In genomic region chr6:159935633-159936032, GRCh38 we compare ENCODE assay signal across 23 cellular contexts. TPM values are rescaled to one million over a fixed set of nuclear protein-coding genes. Genes with fewer than 3 reads are reported as not detected.
DNase-seq lines count a peak whose midpoint lies in the region; TF ChIP-seq lines count a peak whose summit lies in the region.
"Had no signal": no experiment of that assay in that cellular context is flagged by ENCODE, and none has a peak within 500 bp of the region (broad histone marks: within the 10 kb centered on the region; RNA-seq: fewer than 3 reads in every experiment).

No MANE protein-coding gene starts in this region.

- no peaks in the 10 kb centered on the region for H3K36me3 ChIP-seq in osteoblast (ENCODE audit: insufficient read depth, low read length)
- H3K36me3 ChIP-seq: BE2C, gastroesophageal sphincter, neural progenitor cell, suprapubic skin, WERI-Rb-1 had no signal

- H3K9me3 ChIP-seq in osteoblast (ENCODE audit: low read depth, low read length), result no peaks in the 10 kb centered on the region
- H3K9me3 ChIP-seq: BE2C, mucosa of descending colon, suprapubic skin had no signal

- no peak overlapping the region for H2AFZ ChIP-seq in osteoblast (ENCODE audit: low read length)
- H2AFZ ChIP-seq: neural progenitor cell had no signal

- TF ChIP-seq CTCF in epithelial cell of esophagus (IDR thresholded peaks at IDR 0.05; ENCODE audit: insufficient read depth, low read depth, low read length, missing control alignments) (no peak), osteoblast (IDR thresholded peaks at IDR 0.05; ENCODE audit: extremely low read depth, low read depth, low read length) (no peak)

- H3K4me1 ChIP-seq in osteoblast (ENCODE audit: insufficient read depth, low read length), result peaks cover 16% of the 10 kb centered on the region
- H3K4me1 ChIP-seq: BE2C, neural progenitor cell, suprapubic skin had no signal

- no peaks in the 10 kb centered on the region for H4K20me1 ChIP-seq in osteoblast (ENCODE audit: insufficient read depth, low read length)

- H3K4me2 ChIP-seq in osteoblast (ENCODE audit: insufficient read depth, low read length), result no peak overlapping the region
- H3K4me2 ChIP-seq: neural progenitor cell had no signal

- H3K4me3 ChIP-seq in epithelial cell of esophagus (ENCODE audit: low read length) (no peak overlapping the region), osteoblast (ENCODE audit: insufficient read depth, low read length) (no peak overlapping the region)
- H3K4me3 ChIP-seq: gastroesophageal sphincter, mucosa of descending colon, neural progenitor cell, suprapubic skin had no signal

- peak overlapping the region; percentile 78 for H3K27ac ChIP-seq in osteoblast (ENCODE audit: low read depth, low read length)
- H3K27ac ChIP-seq: gastroesophageal sphincter, neural progenitor cell, suprapubic skin, WERI-Rb-1 had no signal

- H3K27me3 ChIP-seq in osteoblast (ENCODE audit: insufficient read depth, low read length), result no peaks in the 10 kb centered on the region
- H3K27me3 ChIP-seq: gastroesophageal sphincter, neural progenitor cell, suprapubic skin had no signal

- H3K79me2 ChIP-seq in osteoblast (ENCODE audit: insufficient read depth, low read length), result no peaks in the 10 kb centered on the region

- peak; percentile 47 for DNase-seq in EH (ENCODE audit: low read depth)
- peak; percentile 13 for DNase-seq in M059J (ENCODE audit: low read depth)
- DNase-seq in epithelial cell of esophagus (ENCODE audit: low read depth), result peak; percentile 46
- peak; percentile 85 for DNase-seq in osteoblast (ENCODE audit: insufficient read length, low spot score, missing footprints)
- no peak for DNase-seq in NCI-H187 treated with DMSO at 0.1 percent for 48 hours (lab: John Stamatoyannopoulos, UW)
- DNase-seq in hippocampal formation (lab: John Stamatoyannopoulos, UW), result no peak
- no peak for DNase-seq in posterior cingulate gyrus
- DNase-seq: activated CD4-positive, alpha-beta T cell treated with anti-CD3 and anti-CD28 coated beads, Interleukin-2, amount 50 U/mL, for 4 hours; activated gamma-delta T cell; amniotic stem cell; BE2C; GOT3; mucosa of descending colon; SIG-M5; stimulated activated CD4-positive, alpha-beta T cell treated with anti-CD3 and anti-CD28 coated beads, Interleukin-15, amount 100 ng/mL, for 24 hours; WERI-Rb-1 had no signal

- intact Hi-C loops in posterior cingulate gyrus (cut with DNase I), result no loop called here

RNA-seq across cellular contexts. Expression of gene IGF2R, which starts 33.2 kb away (rescaled TPM):
- total RNA-seq in M059J (2014; rRNA removed; shearing (Covaris generic)), result 41.4 and 67.8 TPM in 2 replicates
- 174 and 177 TPM in 2 replicates for total RNA-seq in osteoblast

RNA-seq across cellular contexts. Expression of gene MAS1, which starts 44.8 kb away (rescaled TPM):
- not detected in 2 replicates for total RNA-seq in M059J (2014; rRNA removed; shearing (Covaris generic))
- under 0.01 TPM in 1 of 2 replicates, not detected in the other for total RNA-seq in osteoblast
- total RNA-seq: G401; gastroesophageal sphincter; LHCN-M2; mucosa of descending colon; renal cortical epithelial cell; suprapubic skin; T-helper 1 cell treated with Interleukin-12 subunit alpha and Interleukin-12 subunit beta and Interleukin-4 antibody, amounts not matched to agents 30 ng/mL and 1 ng/mL, for 36 hours had no signal

Comparison
In these comparisons a context has a peak if more than half of its experiments do, and no peak if none do; other contexts are left out.
1. DNase-seq: peak in EH (single experiment), M059J (single experiment), epithelial cell of esophagus (single experiment) and osteoblast (single experiment); none in NCI-H187 treated with DMSO at 0.1 percent for 48 hours (single experiment), hippocampal formation (0 of 2) and posterior cingulate gyrus (0 of 10).